9 cellular contexts compared by ENCODE assay signal in the genomic region with DNA sequence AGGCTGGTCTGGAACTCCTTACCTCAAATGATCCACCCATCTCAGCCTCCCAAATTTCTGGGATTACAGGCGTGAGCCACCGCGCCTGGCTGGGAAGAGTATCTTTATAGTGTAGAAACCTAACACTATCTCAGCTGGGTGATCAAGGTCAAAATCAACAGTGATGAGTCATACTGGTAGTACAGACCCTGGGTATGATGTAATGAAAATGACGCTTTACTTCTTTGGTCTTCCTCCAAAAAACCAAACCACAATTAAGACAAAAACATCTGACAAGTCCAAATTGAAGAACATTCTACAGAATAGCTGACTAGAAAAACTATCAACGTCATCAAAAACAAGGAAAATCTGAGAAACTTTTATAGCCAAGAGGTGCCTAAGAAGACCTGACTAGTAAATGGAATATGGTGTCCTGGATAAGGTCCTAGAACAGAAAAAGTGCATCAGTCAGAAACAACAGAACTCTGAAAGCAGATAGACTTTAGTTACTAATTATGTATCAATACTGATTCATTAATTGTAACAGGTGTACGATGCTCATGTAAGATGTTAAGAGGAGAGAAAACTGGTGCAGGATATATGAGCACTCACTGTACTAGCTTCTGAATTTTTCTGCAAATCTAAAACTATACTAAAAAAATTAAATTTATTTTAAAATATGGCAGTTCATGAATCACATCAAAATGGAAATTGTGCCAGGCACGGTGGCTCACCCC. TPM values are rescaled to one million over a fixed set of nuclear protein-coding genes. Genes with fewer than 3 reads are reported as not detected.
A peak's percentile ranks its signal among the peaks of the same experiment; 100 is the strongest.
DNase-seq lines count a peak whose midpoint lies in the region; ATAC-seq and TF ChIP-seq lines count a peak whose summit lies in the region.
"Had no signal": no experiment of that assay in that cellular context is flagged by ENCODE, and none has a peak within 500 bp of the region (broad histone marks: within the 10 kb centered on the region; RNA-seq: fewer than 3 reads in every experiment).

No MANE protein-coding gene starts in this region.

- DNase-seq in activated T-helper 2 cell treated with anti-CD3 and anti-CD28 coated beads, Interferon-gamma antibody, Interleukin-2, Interleukin-4, amounts not matched to agents 10 μg/mL and 5 μg/mL and 100 μg/mL, durations not matched to agents 14 hours and 24 hours and 36 hours (ENCODE audit: low spot score) = peak; percentile 28
- DNase-seq in natural killer cell (peak; percentile 33), NCI-H774 (lab: John Stamatoyannopoulos, UW) (no peak), esophagus squamous epithelium (lab: John Stamatoyannopoulos, UW) (no peak), thyroid gland (no peak)
- DNase-seq: NCI-H2081 had no signal

- H3K9me3 ChIP-seq in esophagus squamous epithelium = no peaks in the 10 kb centered on the region
- H3K9me3 ChIP-seq in thyroid gland = no peaks in the 10 kb centered on the region

- ATAC-seq in GM18861 (IDR thresholded peaks at IDR 0.05; ENCODE audit: unreplicated experiment) (peak; percentile 63), HG03378 (IDR thresholded peaks at IDR 0.05; ENCODE audit: unreplicated experiment) (peak; percentile 94), natural killer cell (peak; percentile 90 to 95 (median 92)), esophagus mucosa (no peak)

- H3K27ac Mint-ChIP-seq in activated T-helper 2 cell treated with anti-CD3 and anti-CD28 coated beads, Interferon-gamma antibody, Interleukin-2, Interleukin-4, amounts not matched to agents 10 μg/mL and 5 μg/mL and 100 μg/mL, durations not matched to agents 14 hours and 24 hours and 36 hours = peak overlapping the region; percentile 60
- peak overlapping the region; percentile 70 to 86 for H3K27ac Mint-ChIP-seq in natural killer cell

- TF ChIP-seq CTCF in natural killer cell (IDR thresholded peaks at IDR 0.05) (no peak), esophagus squamous epithelium (IDR thresholded peaks at IDR 0.05) (no peak), thyroid gland (IDR thresholded peaks at IDR 0.05) (no peak)

- H3K4me1 ChIP-seq in esophagus squamous epithelium (no peaks in the 10 kb centered on the region), thyroid gland (no peaks in the 10 kb centered on the region)

- H3K27ac ChIP-seq in esophagus squamous epithelium = no peak overlapping the region
- H3K27ac ChIP-seq in thyroid gland = no peak overlapping the region

- peaks cover 11% of the 10 kb centered on the region for H3K9me3 Mint-ChIP-seq in activated T-helper 2 cell treated with anti-CD3 and anti-CD28 coated beads, Interferon-gamma antibody, Interleukin-2, Interleukin-4, amounts not matched to agents 10 μg/mL and 5 μg/mL and 100 μg/mL, durations not matched to agents 14 hours and 24 hours and 36 hours
- no peaks in the 10 kb centered on the region for H3K9me3 Mint-ChIP-seq in natural killer cell

- H3K36me3 Mint-ChIP-seq in activated T-helper 2 cell treated with anti-CD3 and anti-CD28 coated beads, Interferon-gamma antibody, Interleukin-2, Interleukin-4, amounts not matched to agents 10 μg/mL and 5 μg/mL and 100 μg/mL, durations not matched to agents 14 hours and 24 hours and 36 hours (ENCODE audit: low read depth) = peaks cover 10% of the 10 kb centered on the region
- no peaks in the 10 kb centered on the region for H3K36me3 Mint-ChIP-seq in natural killer cell

- no peak overlapping the region for H3K4me3 ChIP-seq in esophagus squamous epithelium
- no peak overlapping the region for H3K4me3 ChIP-seq in thyroid gland (replicated peaks in 1 of 3)

- TF ChIP-seq POLR2A in esophagus squamous epithelium (IDR thresholded peaks at IDR 0.05) (no peak), thyroid gland (IDR thresholded peaks at IDR 0.05) (no peak)

- intact Hi-C loops in activated T-helper 2 cell treated with anti-CD3 and anti-CD28 coated beads, Interferon-gamma antibody, Interleukin-2, Interleukin-4, amounts not matched to agents 10 μg/mL and 5 μg/mL and 100 μg/mL, durations not matched to agents 14 hours and 24 hours and 36 hours (cut with micrococcal nuclease) = loop anchor here (2.0 to 10.0 kb wide), 3 partner anchors 25 to 717 kb away; a partner anchor contains a TSS
- intact Hi-C loops in natural killer cell (cut with micrococcal nuclease) = loop anchor here (1.0 to 10.0 kb wide), 2 partner anchors 8 to 717 kb away; a partner anchor contains a TSS
- intact Hi-C loops in esophagus squamous epithelium (cut with DNase I) = no loop called here
- intact Hi-C loops in thyroid gland (cut with DNase I) = no loop called here

- H3K27me3 ChIP-seq in esophagus squamous epithelium (no peaks in the 10 kb centered on the region), thyroid gland (no peaks in the 10 kb centered on the region)

- peaks cover 2% of the 10 kb centered on the region for H3K27me3 Mint-ChIP-seq in activated T-helper 2 cell treated with anti-CD3 and anti-CD28 coated beads, Interferon-gamma antibody, Interleukin-2, Interleukin-4, amounts not matched to agents 10 μg/mL and 5 μg/mL and 100 μg/mL, durations not matched to agents 14 hours and 24 hours and 36 hours (ENCODE audit: low read depth)
- no peaks in the 10 kb centered on the region for H3K27me3 Mint-ChIP-seq in natural killer cell (ENCODE audit: low read depth in 2 of 2)

- WGBS in esophagus squamous epithelium, 2 donors = 57 to 60% methylated on average over 7 of the region's 7 CpGs
- 82 to 87% methylated on average over 7 of the region's 7 CpGs for WGBS in thyroid gland, 2 donors

- H3K36me3 ChIP-seq in esophagus squamous epithelium = no peaks in the 10 kb centered on the region
- H3K36me3 ChIP-seq in thyroid gland = no peaks in the 10 kb centered on the region

- no peak overlapping the region for H3K4me3 Mint-ChIP-seq in activated T-helper 2 cell treated with anti-CD3 and anti-CD28 coated beads, Interferon-gamma antibody, Interleukin-2, Interleukin-4, amounts not matched to agents 10 μg/mL and 5 μg/mL and 100 μg/mL, durations not matched to agents 14 hours and 24 hours and 36 hours (ENCODE audit: low read depth)
- H3K4me3 Mint-ChIP-seq in natural killer cell = peak overlapping the region; percentile 0

- H3K4me1 Mint-ChIP-seq in activated T-helper 2 cell treated with anti-CD3 and anti-CD28 coated beads, Interferon-gamma antibody, Interleukin-2, Interleukin-4, amounts not matched to agents 10 μg/mL and 5 μg/mL and 100 μg/mL, durations not matched to agents 14 hours and 24 hours and 36 hours (ENCODE audit: low read depth) = peaks cover 57% of the 10 kb centered on the region
- peaks cover 40 to 46% of the 10 kb centered on the region in 2 donors for H3K4me1 Mint-ChIP-seq in natural killer cell

RNA-seq across cellular contexts. Expression of a gene that starts 25.4 kb away (rescaled TPM):
- 42.5 and 48.8 TPM in 2 replicates for total RNA-seq in activated T-helper 2 cell treated with anti-CD3 and anti-CD28 coated beads, Interferon-gamma antibody, Interleukin-2, Interleukin-4, amounts not matched to agents 10 μg/mL and 5 μg/mL and 100 μg/mL, durations not matched to agents 14 hours and 24 hours and 36 hours
- total RNA-seq in natural killer cell (10 to 100 TPM; 22.3 to 27.3 (median 24.8) TPM), esophagus squamous epithelium (10 to 100 TPM; 22.4 to 31.5 (median 28.1) TPM), thyroid gland (10 to 100 TPM in 2 of 4 donors, 1 to 10 TPM in 2; 6.6 to 13.3 (median 10.7) TPM), esophagus mucosa (24.4 TPM)

Comparison
In these comparisons a context has a peak if more than half of its experiments do, and no peak if none do; other contexts are left out.
1. DNase-seq: peak in activated T-helper 2 cell treated with anti-CD3 and anti-CD28 coated beads, Interferon-gamma antibody, Interleukin-2, Interleukin-4, amounts not matched to agents 10 μg/mL and 5 μg/mL and 100 μg/mL, durations not matched to agents 14 hours and 24 hours and 36 hours (single experiment) and natural killer cell (single experiment); none in NCI-H774 (single experiment), esophagus squamous epithelium (single experiment) and thyroid gland (0 of 2).
2. intact Hi-C loops: an anchor here in activated T-helper 2 cell treated with anti-CD3 and anti-CD28 coated beads, Interferon-gamma antibody, Interleukin-2, Interleukin-4, amounts not matched to agents 10 μg/mL and 5 μg/mL and 100 μg/mL, durations not matched to agents 14 hours and 24 hours and 36 hours (2.0 to 10.0 kb wide) and natural killer cell (1.0 to 10.0 kb wide); none called in esophagus squamous epithelium and thyroid gland.